In the genomic region with DNA sequence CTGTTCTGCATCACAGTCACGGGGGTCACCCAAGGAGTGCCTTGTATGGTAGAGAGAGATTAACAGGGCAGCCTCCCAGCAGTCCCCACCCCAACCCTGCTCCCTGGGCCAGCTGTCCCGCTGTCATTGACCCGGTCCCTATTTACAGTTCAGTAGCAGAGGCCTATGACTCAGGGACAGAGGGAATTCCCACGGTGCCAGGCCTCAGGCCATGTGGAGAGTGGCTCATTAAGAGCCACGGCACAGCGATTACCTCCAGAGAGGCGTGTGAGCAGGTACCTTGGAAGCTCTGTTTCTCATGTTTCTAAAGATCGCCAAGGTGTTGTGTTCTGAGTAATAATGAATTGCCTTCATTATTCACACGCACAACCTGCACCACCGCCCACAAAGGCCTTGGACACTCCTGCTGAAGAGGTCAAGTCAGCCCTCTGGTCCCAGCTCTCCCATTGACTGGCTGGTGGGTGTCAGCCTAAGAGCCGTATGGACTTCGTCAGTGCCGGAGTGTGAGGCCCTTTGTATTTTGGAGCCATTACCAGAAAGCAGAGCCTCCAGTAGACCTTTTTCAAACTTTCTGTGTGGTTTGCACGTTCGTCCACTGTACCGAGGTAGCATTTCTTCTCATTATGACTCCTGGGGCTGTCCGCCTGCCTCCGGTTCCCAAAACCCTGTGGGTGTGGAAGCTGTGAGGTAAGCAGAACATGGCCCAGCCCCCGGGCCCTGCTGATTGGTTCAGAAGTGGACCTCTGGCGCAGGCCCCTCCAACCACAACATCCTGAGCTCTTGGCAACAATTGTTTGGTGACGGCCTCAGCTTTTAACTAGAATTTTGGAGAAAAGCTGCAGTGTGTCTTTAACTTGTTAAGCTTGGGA, we compare ENCODE assay signal across 8 cellular contexts. TPM values are rescaled to one million over a fixed set of nuclear protein-coding genes. Genes with fewer than 3 reads are reported as not detected.
DNase-seq lines count a peak whose midpoint lies in the region; ATAC-seq and TF ChIP-seq lines count a peak whose summit lies in the region.

No MANE protein-coding gene starts in this region.

- H3K4me1 ChIP-seq in hepatocyte (ENCODE audit: insufficient read depth): peaks cover 42% of the 10 kb centered on the region

- ATAC-seq in GM18519 (IDR thresholded peaks at IDR 0.05; ENCODE audit: low FRiP score, unreplicated experiment) (peak; percentile 80), HG02943 (IDR thresholded peaks at IDR 0.05; ENCODE audit: low read depth, unreplicated experiment) (peak; percentile 87)

- H2AFZ ChIP-seq in hepatocyte: no peak overlapping the region

- CTCF ChIA-PET in activated naive CD4-positive, alpha-beta T cell treated with anti-CD3 and anti-CD28 coated beads, Interleukin-2, amount 10 ng/mL, durations not matched to agents 7 days and 5 days (lab: Charles Lee): interaction anchor here (0.6 to 4.7 kb wide), 17 partner anchors 10 to 558 kb away, joined by 3 to 26 read pairs (median 4); no protein-coding TSS in a partner anchor

- H3K4me1 Mint-ChIP-seq in activated naive CD4-positive, alpha-beta T cell treated with anti-CD3 and anti-CD28 coated beads, Interleukin-2, amount 10 ng/mL, durations not matched to agents 7 days and 5 days: peaks cover 33% of the 10 kb centered on the region

- no peaks in the 10 kb centered on the region for H3K27me3 ChIP-seq in hepatocyte

- no peak overlapping the region for H3K4me2 ChIP-seq in hepatocyte

- H3K9me3 ChIP-seq in hepatocyte (ENCODE audit: low read depth): no peaks in the 10 kb centered on the region

- no peaks in the 10 kb centered on the region for H4K20me1 ChIP-seq in hepatocyte (ENCODE audit: insufficient read depth, poor library complexity, severe bottlenecking)

- 71% methylated on average over 21 of the region's 21 CpGs for WGBS in hepatocyte (ENCODE audit: low lambda C conversion rate, missing lambda C conversion rate)

- no peak overlapping the region for H3K4me3 Mint-ChIP-seq in activated naive CD4-positive, alpha-beta T cell treated with anti-CD3 and anti-CD28 coated beads, Interleukin-2, amount 10 ng/mL, durations not matched to agents 7 days and 5 days

- peak; percentile 46; the same call in 1 of the 2 replicates for TF ChIP-seq POLR2A in Raji (IDR thresholded peaks at IDR 0.05; ENCODE audit: insufficient read depth, low read depth, low read length)

- peak; percentile 89 for DNase-seq in activated naive CD4-positive, alpha-beta T cell treated with anti-CD3 and anti-CD28 coated beads, Interleukin-2, amount 10 ng/mL, durations not matched to agents 7 days and 5 days
- peak; percentile 82 for DNase-seq in hepatocyte (ENCODE audit: low spot score)
- DNase-seq in stimulated activated CD4-positive, alpha-beta T cell treated with anti-CD3 and anti-CD28 coated beads, Interleukin-15, amount 100 ng/mL, for 1 hour (ENCODE audit: low read depth in 1 of 2, low spot score in 1 of 2): peak; percentile 61
- no peak for DNase-seq in NCI-H187 (lab: John Stamatoyannopoulos, UW)
- no peak for DNase-seq in SHP77 (lab: John Stamatoyannopoulos, UW)

- H3K27ac Mint-ChIP-seq in activated naive CD4-positive, alpha-beta T cell treated with anti-CD3 and anti-CD28 coated beads, Interleukin-2, amount 10 ng/mL, durations not matched to agents 7 days and 5 days: peak overlapping the region; percentile 60

- H3K27me3 Mint-ChIP-seq in activated naive CD4-positive, alpha-beta T cell treated with anti-CD3 and anti-CD28 coated beads, Interleukin-2, amount 10 ng/mL, durations not matched to agents 7 days and 5 days: peaks cover 30% of the 10 kb centered on the region

- no peaks in the 10 kb centered on the region for H3K9me3 Mint-ChIP-seq in activated naive CD4-positive, alpha-beta T cell treated with anti-CD3 and anti-CD28 coated beads, Interleukin-2, amount 10 ng/mL, durations not matched to agents 7 days and 5 days

- H3K4me3 ChIP-seq in hepatocyte: no peak overlapping the region

- no peaks in the 10 kb centered on the region for H3K9me2 ChIP-seq in hepatocyte (replicated peaks; ENCODE audit: insufficient read depth)

- TF ChIP-seq CTCF in hepatocyte (IDR thresholded peaks at IDR 0.05; ENCODE audit: poor library complexity): no peak

- H3K36me3 ChIP-seq in hepatocyte (replicated peaks; ENCODE audit: insufficient read depth, low read depth): no peaks in the 10 kb centered on the region

- peak overlapping the region; percentile 80 for H3K27ac ChIP-seq in hepatocyte

- no peaks in the 10 kb centered on the region for H3K36me3 Mint-ChIP-seq in activated naive CD4-positive, alpha-beta T cell treated with anti-CD3 and anti-CD28 coated beads, Interleukin-2, amount 10 ng/mL, durations not matched to agents 7 days and 5 days

- H3K79me2 ChIP-seq in hepatocyte: no peaks in the 10 kb centered on the region

RNA-seq across cellular contexts. Expression of a gene that starts 47.0 kb away (rescaled TPM):
- 23.4 and 23.8 TPM in 2 replicates for total RNA-seq in hepatocyte
- polyA plus RNA-seq in hepatocyte: 13.8 and 15.0 TPM in 2 replicates

Comparison
In these comparisons a context has a peak if more than half of its experiments do, and no peak if none do; other contexts are left out.
1. DNase-seq: peak in activated naive CD4-positive, alpha-beta T cell treated with anti-CD3 and anti-CD28 coated beads, Interleukin-2, amount 10 ng/mL, durations not matched to agents 7 days and 5 days (single experiment), hepatocyte (single experiment) and stimulated activated CD4-positive, alpha-beta T cell treated with anti-CD3 and anti-CD28 coated beads, Interleukin-15, amount 100 ng/mL, for 1 hour (2 of 2); none in NCI-H187 (0 of 2) and SHP77 (0 of 2).